8 cellular contexts compared by ENCODE assay signal in genomic region chr1:169601096-169601881, GRCh38. TPM values are rescaled to one million over a fixed set of nuclear protein-coding genes. Genes with fewer than 3 reads are reported as not detected.
DNase-seq lines count a peak whose midpoint lies in the region; ATAC-seq and TF ChIP-seq lines count a peak whose summit lies in the region.

No MANE protein-coding gene starts in this region.

- DNase-seq in CD4-positive, CD25-positive, alpha-beta regulatory T cell, result peak in 2 of 3 donors; percentile 37 to 54
- DNase-seq in OCI-LY7 (ENCODE audit: low spot score), result peak; percentile 43
- DNase-seq in dermis microvascular lymphatic vessel endothelial cell (ENCODE audit: low read depth in 2 of 2), result peak; percentile 16 to 46
- DNase-seq in natural killer cell, result no peak
- no peak for DNase-seq in MG63
- no peak for DNase-seq in epidermal melanocyte (ENCODE audit: insufficient read length, low spot score)

- H3K9me2 ChIP-seq in OCI-LY7 (ENCODE audit: insufficient read depth, low read length), result no peaks in the 10 kb centered on the region

- no peak for ATAC-seq in CD4-positive, CD25-positive, alpha-beta regulatory T cell (ENCODE audit: low read depth in 2 of 2)
- ATAC-seq in GM18907 (IDR thresholded peaks at IDR 0.05; ENCODE audit: unreplicated experiment) (peak; percentile 42), natural killer cell (peak in 2 of 3 donors; percentile 28 to 49), HG03469 (IDR thresholded peaks at IDR 0.05; ENCODE audit: unreplicated experiment) (no peak)

- H3K27ac ChIP-seq in CD4-positive, CD25-positive, alpha-beta regulatory T cell (ENCODE audit: insufficient read depth, low read length, poor library complexity, severe bottlenecking), result peak overlapping the region; percentile 56
- H3K27ac ChIP-seq in OCI-LY7 (ENCODE audit: low read depth, low read length, poor library complexity, severe bottlenecking), result no peak overlapping the region

- peaks cover 41% of the 10 kb centered on the region for H3K4me1 ChIP-seq in CD4-positive, CD25-positive, alpha-beta regulatory T cell (ENCODE audit: control insufficient read depth, insufficient read depth, low read length, poor library complexity, severe bottlenecking)
- no peaks in the 10 kb centered on the region for H3K4me1 ChIP-seq in OCI-LY7 (ENCODE audit: insufficient read depth, low read length, poor library complexity, severe bottlenecking)

- no peaks in the 10 kb centered on the region for H3K27me3 ChIP-seq in CD4-positive, CD25-positive, alpha-beta regulatory T cell (ENCODE audit: control insufficient read depth, insufficient read depth, low read length)
- no peaks in the 10 kb centered on the region; the same call in 1 of the 2 replicates for H3K27me3 ChIP-seq in MG63

- POLR2A ChIA-PET in OCI-LY7 (lab: Charles Lee), result interaction anchor here (0.6 to 1.6 kb wide), 6 partner anchors 8 to 853 kb away, joined by 3 to 5 read pairs (median 4); partner anchors contain the start of gene METTL18

- no peaks in the 10 kb centered on the region for H3K27me3 Mint-ChIP-seq in CD4-positive, CD25-positive, alpha-beta regulatory T cell
- peaks cover 0 to 12% of the 10 kb centered on the region in 2 donors for H3K27me3 Mint-ChIP-seq in natural killer cell (ENCODE audit: low read depth in 2 of 2)

- H3K4me2 ChIP-seq in OCI-LY7 (ENCODE audit: low read length), result no peak overlapping the region

- peak overlapping the region; percentile 28 for H3K4me3 ChIP-seq in CD4-positive, CD25-positive, alpha-beta regulatory T cell (ENCODE audit: low read depth, low read length)
- H3K4me3 ChIP-seq in OCI-LY7 (ENCODE audit: low read depth, low read length, poor library complexity, severe bottlenecking) (no peak overlapping the region), MG63 (no peak overlapping the region)

- H4K20me1 ChIP-seq in OCI-LY7 (ENCODE audit: insufficient read depth, low read length), result no peaks in the 10 kb centered on the region

- peaks cover 0 to 2% (median 0%) of the 10 kb centered on the region in 7 donors for H3K9me3 Mint-ChIP-seq in CD4-positive, CD25-positive, alpha-beta regulatory T cell
- peaks cover 0 to 2% of the 10 kb centered on the region in 2 donors for H3K9me3 Mint-ChIP-seq in natural killer cell

- peaks cover 36 to 57% (median 43%) of the 10 kb centered on the region in 4 donors for H3K4me1 Mint-ChIP-seq in CD4-positive, CD25-positive, alpha-beta regulatory T cell
- peaks cover 53 to 55% of the 10 kb centered on the region in 2 donors for H3K4me1 Mint-ChIP-seq in natural killer cell

- no peaks in the 10 kb centered on the region for H3K9me3 ChIP-seq in CD4-positive, CD25-positive, alpha-beta regulatory T cell (ENCODE audit: control insufficient read depth in 2 of 2, low read length in 2 of 2)
- H3K9me3 ChIP-seq in OCI-LY7 (ENCODE audit: low read length), result no peaks in the 10 kb centered on the region
- H3K9me3 ChIP-seq in MG63, result no peaks in the 10 kb centered on the region

- TF ChIP-seq CTCF in OCI-LY7 (conservative IDR thresholded peaks at IDR 0.05; ENCODE audit: low read length) (peak; percentile 78), natural killer cell (IDR thresholded peaks at IDR 0.05) (peak; percentile 66)

- no peak overlapping the region for H2AFZ ChIP-seq in OCI-LY7 (ENCODE audit: low read length)

- peak overlapping the region in 3 of 4 donors; percentile 3 to 53 (median 39) for H3K4me3 Mint-ChIP-seq in CD4-positive, CD25-positive, alpha-beta regulatory T cell
- no peak overlapping the region for H3K4me3 Mint-ChIP-seq in natural killer cell

- intact Hi-C loops in OCI-LY7 (cut with micrococcal nuclease; ENCODE audit: unreplicated experiment) (loop anchor here (1.0 to 2.0 kb wide), 3 partner anchors 93 to 208 kb away; no protein-coding TSS in a partner anchor), natural killer cell (cut with micrococcal nuclease) (loop anchor here (1.0 to 10.0 kb wide), 2 partner anchors 54 to 111 kb away; no protein-coding TSS in a partner anchor)

- BruUV-seq in OCI-LY7 (replicated peaks; lab: Mats Ljungman, UMichigan), result no TSS peak

- no peaks in the 10 kb centered on the region for H3K36me3 ChIP-seq in CD4-positive, CD25-positive, alpha-beta regulatory T cell (ENCODE audit: control insufficient read depth, insufficient read depth, low read length)
- H3K36me3 ChIP-seq in OCI-LY7 (ENCODE audit: insufficient read depth, low read length) (no peaks in the 10 kb centered on the region), MG63 (no peaks in the 10 kb centered on the region)

- peaks cover 6% of the 10 kb centered on the region for H3K36me3 Mint-ChIP-seq in CD4-positive, CD25-positive, alpha-beta regulatory T cell
- H3K36me3 Mint-ChIP-seq in natural killer cell, result no peaks in the 10 kb centered on the region

- H3K79me2 ChIP-seq in OCI-LY7 (ENCODE audit: insufficient read depth, low read depth, low read length), result no peaks in the 10 kb centered on the region

- CTCF ChIA-PET in OCI-LY7 (lab: Charles Lee; ENCODE audit: unreplicated experiment), result interaction anchor here (1.1 to 1.9 kb wide), 6 partner anchors 89 to 133 kb away, joined by 3 to 9 read pairs (median 3); no protein-coding TSS in a partner anchor

- H3K27ac Mint-ChIP-seq in CD4-positive, CD25-positive, alpha-beta regulatory T cell, result peak overlapping the region; percentile 62 to 72 (median 70)
- peak overlapping the region; percentile 55 to 77 for H3K27ac Mint-ChIP-seq in natural killer cell

RNA-seq across cellular contexts. Expression of gene F5, which starts 15.0 kb away (rescaled TPM):
- total RNA-seq in CD4-positive, CD25-positive, alpha-beta regulatory T cell, result 80.6 TPM
- 10 to 100 TPM; 10.1 to 29.4 (median 17.5) TPM for polyA plus RNA-seq in CD4-positive, CD25-positive, alpha-beta regulatory T cell
- total RNA-seq in OCI-LY7 (2014; rRNA removed; shearing (Covaris generic)), result not detected in 2 replicates
- total RNA-seq in OCI-LY7 (2022), result not detected in 2 replicates
- not detected in 2 replicates for total RNA-seq in dermis microvascular lymphatic vessel endothelial cell
- total RNA-seq in natural killer cell, result 1 to 10 TPM in 1 of 3 donors, under 1 TPM in 2; 0.02 to 1.7 (median 0.45) TPM
- not detected in 2 replicates for total RNA-seq in MG63 (2014; rRNA removed; shearing (Covaris generic); ENCODE audit: low replicate concordance)

RNA-seq across cellular contexts. Expression of gene SELP, which starts 28.6 kb away (rescaled TPM):
- 12.1 TPM for total RNA-seq in CD4-positive, CD25-positive, alpha-beta regulatory T cell
- polyA plus RNA-seq in CD4-positive, CD25-positive, alpha-beta regulatory T cell, result 10 to 100 TPM; 15.2 to 25.2 (median 22.5) TPM
- total RNA-seq in OCI-LY7 (2014; rRNA removed; shearing (Covaris generic)), result not detected in 2 replicates
- not detected in 2 replicates for total RNA-seq in OCI-LY7 (2022)
- total RNA-seq in dermis microvascular lymphatic vessel endothelial cell, result 0.13 and 8.2 TPM in 2 replicates
- total RNA-seq in natural killer cell, result 1 to 10 TPM; 1.5 to 5.4 (median 2.5) TPM
- not detected in 2 replicates for total RNA-seq in MG63 (2014; rRNA removed; shearing (Covaris generic); ENCODE audit: low replicate concordance)

Comparison
In these comparisons a context has a peak if more than half of its experiments do, and no peak if none do; other contexts are left out.
1. ATAC-seq: peak in GM18907 (single experiment) and natural killer cell (2 of 3); none in CD4-positive, CD25-positive, alpha-beta regulatory T cell (0 of 2) and HG03469 (single experiment).
2. DNase-seq: peak in CD4-positive, CD25-positive, alpha-beta regulatory T cell (2 of 3), OCI-LY7 (single experiment) and dermis microvascular lymphatic vessel endothelial cell (2 of 2); none in natural killer cell (single experiment), MG63 (single experiment) and epidermal melanocyte (single experiment).
3. RNA of gene F5, which starts 15.0 kb away (total RNA-seq): 80.6 TPM in CD4-positive, CD25-positive, alpha-beta regulatory T cell (single experiment); 0.02 to 1.7 TPM in natural killer cell, not detected in OCI-LY7, not detected in dermis microvascular lymphatic vessel endothelial cell and not detected in MG63; every median in the first group is over 10 times any median in the second.